Comparison of ENCODE assay signal across 12 cellular contexts in genomic region chr7:126727930-126728331, GRCh38.
A peak's percentile ranks its signal among the peaks of the same experiment; 100 is the strongest.
DNase-seq lines count a peak whose midpoint lies in the region; ATAC-seq, FAIRE-seq and TF ChIP-seq lines count a peak whose summit lies in the region.
"Had no signal": no experiment of that assay in that cellular context is flagged by ENCODE, and none has a peak within 500 bp of the region (broad histone marks: within the 10 kb centered on the region; RNA-seq: fewer than 3 reads in every experiment).

No MANE protein-coding gene starts in this region.

- H3K9me1 ChIP-seq in endothelial cell of umbilical vein (replicated peaks; ENCODE audit: control insufficient read depth, extremely low read depth, insufficient read depth, low read length), result no peaks in the 10 kb centered on the region

- no peak for TF ChIP-seq POLR2A in endothelial cell of umbilical vein (IDR thresholded peaks at IDR 0.05; ENCODE audit: low read depth, low read length)

- CTCF ChIA-PET in PC-3 (lab: Charles Lee), result no interaction called here
- CTCF ChIA-PET in endothelial cell of umbilical vein (lab: Charles Lee), result interaction anchor here (0.8 to 1.6 kb wide), 3 partner anchors 10 to 27 kb away, joined by 3 to 7 read pairs (median 4); no protein-coding TSS in a partner anchor
- CTCF ChIA-PET in GM10248 (lab: Yijun Ruan, JAX), result interaction anchor here (0.7 to 1.7 kb wide), 3 partner anchors 12 to 26 kb away, joined by 3 to 5 read pairs (median 3); no protein-coding TSS in a partner anchor

- H3F3A ChIP-seq in GM23248 (ENCODE audit: insufficient read depth) (no peaks in the 10 kb centered on the region), PC-3 (ENCODE audit: low read length, unreplicated experiment) (no peaks in the 10 kb centered on the region)

- no peak for TF ChIP-seq CTCF in PC-3 (conservative IDR thresholded peaks at IDR 0.05; ENCODE audit: low read depth, low read length)
- no peak for TF ChIP-seq CTCF in endothelial cell of umbilical vein (IDR thresholded peaks at IDR 0.05; ENCODE audit: extremely low read depth in 1 of 2, insufficient read depth in 1 of 2, low read depth in 1 of 2, low read length in 2 of 2)
- TF ChIP-seq CTCF in GM10248 (IDR thresholded peaks at IDR 0.05; ENCODE audit: control extremely low read depth, extremely low read depth, low read depth, missing control alignments), result no peak

- H3K9me3 ChIP-seq in GM23248 (ENCODE audit: low read depth) (no peaks in the 10 kb centered on the region), PC-3 (ENCODE audit: low read length) (no peaks in the 10 kb centered on the region), endothelial cell of umbilical vein (replicated peaks; ENCODE audit: control insufficient read depth, insufficient read depth, low read length) (no peaks in the 10 kb centered on the region)
- H3K9me3 ChIP-seq: Caco-2 had no signal

- ATAC-seq in PC-3 (peak; percentile 46; the same call in 1 of the 2 replicates), HG02678 (IDR thresholded peaks at IDR 0.05; ENCODE audit: unreplicated experiment) (no peak), HG03025 (IDR thresholded peaks at IDR 0.05; ENCODE audit: low FRiP score, unreplicated experiment) (no peak)

- H4K20me1 ChIP-seq in GM23248 (ENCODE audit: insufficient read depth) (no peaks in the 10 kb centered on the region), PC-3 (ENCODE audit: low read length) (no peaks in the 10 kb centered on the region), endothelial cell of umbilical vein (replicated peaks; ENCODE audit: control insufficient read depth, extremely low read depth, insufficient read depth, low read length) (no peaks in the 10 kb centered on the region)

- H2AFZ ChIP-seq in GM23248, result peak overlapping the region; percentile 54
- no peak overlapping the region for H2AFZ ChIP-seq in PC-3 (ENCODE audit: low read length)
- peak overlapping the region; percentile 35 for H2AFZ ChIP-seq in endothelial cell of umbilical vein (ENCODE audit: low read depth, low read length)

- POLR2A ChIA-PET in PC-3 (lab: Charles Lee; ENCODE audit: unreplicated experiment) (no interaction called here), endothelial cell of umbilical vein (lab: Charles Lee) (no interaction called here), GM10248 (lab: Yijun Ruan, JAX) (no interaction called here)

- H3K27ac ChIP-seq in GM23248, result no peak overlapping the region
- H3K27ac ChIP-seq in PC-3 (ENCODE audit: low read length), result no peak overlapping the region
- H3K27ac ChIP-seq in endothelial cell of umbilical vein (ENCODE audit: insufficient read depth, low read depth, low read length), result peak overlapping the region; percentile 42

- BruUV-seq in PC-3 (replicated peaks; lab: Mats Ljungman, UMichigan) (no TSS peak), endothelial cell of umbilical vein (replicated peaks; lab: Mats Ljungman, UMichigan) (no TSS peak)

- H3K36me3 ChIP-seq in GM23248 (ENCODE audit: low read depth), result no peaks in the 10 kb centered on the region
- no peaks in the 10 kb centered on the region for H3K36me3 ChIP-seq in PC-3 (ENCODE audit: low read depth, low read length)
- no peaks in the 10 kb centered on the region for H3K36me3 ChIP-seq in endothelial cell of umbilical vein (ENCODE audit: control insufficient read depth in 2 of 2, extremely low read depth in 1 of 2, insufficient read depth in 2 of 2, low read length in 2 of 2)

- H3K27me3 ChIP-seq in GM23248 (replicated peaks; ENCODE audit: insufficient read depth) (no peaks in the 10 kb centered on the region), PC-3 (ENCODE audit: low read length) (no peaks in the 10 kb centered on the region), endothelial cell of umbilical vein (ENCODE audit: control insufficient read depth in 2 of 2, insufficient read depth in 2 of 2, low read length in 2 of 2) (no peaks in the 10 kb centered on the region)

- H3K79me2 ChIP-seq in GM23248 (ENCODE audit: insufficient read depth) (no peaks in the 10 kb centered on the region), PC-3 (ENCODE audit: low read length) (no peaks in the 10 kb centered on the region), endothelial cell of umbilical vein (ENCODE audit: control insufficient read depth, insufficient read depth, low read length) (no peaks in the 10 kb centered on the region)

- H3K4me3 ChIP-seq in GM23248 (no peak overlapping the region), PC-3 (ENCODE audit: low read length) (no peak overlapping the region), endothelial cell of umbilical vein (replicated peaks in 1 of 3; ENCODE audit: insufficient read depth in 1 of 3, low read depth in 1 of 3, low read length in 3 of 3) (no peak overlapping the region)
- H3K4me3 ChIP-seq: lung had no signal

- intact Hi-C loops in PC-3 (cut with micrococcal nuclease), result no loop called here
- intact Hi-C loops in endothelial cell of umbilical vein (cut with micrococcal nuclease), result loop anchor here (2.0 kb wide), 1 partner anchor 27 kb away; no protein-coding TSS in a partner anchor

- DNase-seq in ACHN (peak; percentile 22), GM23248 (peak; percentile 23), PC-3 (peak; percentile 2), endothelial cell of umbilical vein (ENCODE audit: low read depth, low spot score) (peak; percentile 44), putamen (ENCODE audit: low spot score) (no peak), GM10248 (ENCODE audit: extremely low spot score) (no peak)
- DNase-seq: activated effector memory CD4-positive, alpha-beta T cell treated with Interleukin-2 at 50 U/mL for 16 hours; Caco-2; NCI-H187 had no signal

- in situ Hi-C loops in ACHN (cut with HindIII; ENCODE audit: low pct_ligation_motif_present, low pct_unique_long_range_greater_than_20kb, low sequenced_read_pairs), result no loop called here
- in situ Hi-C loops in GM23248 (cut with MboI), result no loop called here

- dilution Hi-C loops in endothelial cell of umbilical vein (cut with MboI; ENCODE audit: extremely low pct_ligation_motif_present, low sequenced_read_pairs), result no loop called here

- peak; percentile 66 for FAIRE-seq in endothelial cell of umbilical vein (lab: Jason Lieb, UNC)

- H3K4me2 ChIP-seq in GM23248 (ENCODE audit: unreplicated experiment) (no peak overlapping the region), PC-3 (ENCODE audit: low read length) (no peak overlapping the region), endothelial cell of umbilical vein (ENCODE audit: insufficient read depth, low read length) (no peak overlapping the region)

- no peaks in the 10 kb centered on the region for H3K9me2 ChIP-seq in GM23248 (ENCODE audit: insufficient read depth)
- no peaks in the 10 kb centered on the region for H3K9me2 ChIP-seq in PC-3 (replicated peaks; ENCODE audit: low read length)

- WGBS in GM23248 (ENCODE audit: low coverage in 1 of 2, low lambda C conversion rate in 2 of 2, missing lambda C conversion rate in 2 of 2), 2 experiments, result 17 to 26% methylated on average over 5 of the region's 5 CpGs

- H3K4me1 ChIP-seq in GM23248 (ENCODE audit: insufficient read depth) (0 out of 2 replicates have a peak, but pooled peaks cover 4% of the 10 kb centered on the region), PC-3 (ENCODE audit: insufficient read depth, low read length) (no peaks in the 10 kb centered on the region), endothelial cell of umbilical vein (ENCODE audit: control insufficient read depth, extremely low read depth, insufficient read depth, low read length) (peaks cover 5% of the 10 kb centered on the region)
- H3K4me1 ChIP-seq: Caco-2 had no signal

- H3K9ac ChIP-seq in GM23248 (no peak overlapping the region), PC-3 (ENCODE audit: low read length) (no peak overlapping the region), endothelial cell of umbilical vein (replicated peaks; ENCODE audit: extremely low read depth, insufficient read depth, low read length) (no peak overlapping the region)

TF ChIP-seq in endothelial cell of umbilical vein, 7 proteins besides CTCF, POLR2A, EP300 and RAD21:
- no peak for TF ChIP-seq EZH2 (IDR thresholded peaks at IDR 0.05; ENCODE audit: borderline replicate concordance, low read depth, low read length, severe bottlenecking)
- TF ChIP-seq JUN (IDR thresholded peaks at IDR 0.05; ENCODE audit: borderline replicate concordance, insufficient read depth, insufficient read length, low read depth), result peak; percentile 41
- TF ChIP-seq MAX (IDR thresholded peaks at IDR 0.05; ENCODE audit: insufficient read depth, insufficient read length), result no peak
- no peak for TF ChIP-seq MYC (IDR thresholded peaks at IDR 0.05; ENCODE audit: low read depth, low read length)
- TF ChIP-seq FOS (IDR thresholded peaks at IDR 0.05; ENCODE audit: borderline replicate concordance, insufficient read depth, low read length), result peak; percentile 63
- TF ChIP-seq POLR2AphosphoS5 (IDR thresholded peaks at IDR 0.05; ENCODE audit: insufficient read depth, low read depth, low read length), result no peak
- no peak for TF ChIP-seq GATA2 (IDR thresholded peaks at IDR 0.05; ENCODE audit: insufficient read depth, insufficient read length, low read depth, low read length)

Comparison
In these comparisons a context has a peak if more than half of its experiments do, and no peak if none do; other contexts are left out.
1. DNase-seq: peak in ACHN (single experiment), GM23248 (single experiment), PC-3 (single experiment) and endothelial cell of umbilical vein (single experiment); none in putamen (single experiment) and GM10248 (single experiment).